Comparison of ENCODE assay signal across 23 cellular contexts in genomic region chr6:103284835-103285234, GRCh38.
"Had no signal": no experiment of that assay in that cellular context is flagged by ENCODE, and none has a peak within 500 bp of the region (broad histone marks: within the 10 kb centered on the region; RNA-seq: fewer than 3 reads in every experiment).

No MANE protein-coding gene starts in this region.

- FAIRE-seq: RCC 7860 had no signal

- H3K9ac ChIP-seq: SK-N-SH had no signal

- H3K9me3 ChIP-seq: MG63, SK-N-SH had no signal

- H3K36me3 ChIP-seq: MG63 had no signal

- DNase-seq: IMR-90, Karpas-422, KG1, MG63, NCI-H1092, NCI-H1105 treated with DMSO at 0.1 percent for 48 hours, NCI-H1417 treated with DMSO at 0.1 percent for 48 hours, NCI-H146, NCI-H187, NCI-H2029, NCI-H2081 treated with DMSO at 0.1 percent for 48 hours, NCI-H2171, NCI-H226, NCI-H446, NCI-H510A, NCI-H524 treated with DMSO at 0.1 percent for 48 hours, NCI-H69, NCI-H774, SHP77, SK-N-SH, SW 1271 had no signal

- H3K4me3 ChIP-seq: MG63 had no signal

- H3K4me2 ChIP-seq: SK-N-SH had no signal

- H3K27ac ChIP-seq: RWPE1 had no signal

- H3K27me3 ChIP-seq: MG63 had no signal
